26 cellular contexts compared by ENCODE assay signal in genomic region chr10:78690354-78691111, GRCh38.
"Had no signal": no experiment of that assay in that cellular context is flagged by ENCODE, and none has a peak within 500 bp of the region (broad histone marks: within the 10 kb centered on the region; RNA-seq: fewer than 3 reads in every experiment).

No MANE protein-coding gene starts in this region.

- ATAC-seq: left lobe of liver, mucosa of descending colon, natural killer cell, pancreas, upper lobe of right lung had no signal

- H3K27ac Mint-ChIP-seq: endodermal cell, natural killer cell had no signal

- FAIRE-seq: colon, endothelial cell of umbilical vein, islet of Langerhans, pancreas, small intestine had no signal

- H3K9me3 Mint-ChIP-seq: endodermal cell, natural killer cell had no signal

- H3K4me1 Mint-ChIP-seq: endodermal cell, natural killer cell had no signal

- H3K36me3 Mint-ChIP-seq: natural killer cell had no signal

- H3K4me3 Mint-ChIP-seq: endodermal cell, natural killer cell had no signal

- H3K4me1 ChIP-seq: pancreas, psoas muscle had no signal

- H3K36me3 ChIP-seq: heart right ventricle, pancreas, stomach, upper lobe of right lung, vagina had no signal

- H3K27me3 ChIP-seq: pancreas, stomach, upper lobe of right lung, vagina had no signal

- DNase-seq: cerebellar nuclear complex; dermis blood vessel endothelial cell; effector CD4-positive, alpha-beta T cell; erythroblast; foreskin melanocyte; heart right ventricle; hypothalamus; mammary epithelial cell; mucosa of descending colon; natural killer cell; occipital lobe; pancreas; psoas muscle; retina; small intestine; stimulated activated CD4-positive, alpha-beta T cell treated with anti-CD3 and anti-CD28 coated beads, Interleukin-12 subunit alpha, Interleukin-12 subunit beta, amount 100 ng/mL, for 4 hours; stimulated activated naive CD4-positive, alpha-beta T cell; stomach; substantia nigra; upper lobe of right lung had no signal

- H3K4me3 ChIP-seq: heart right ventricle, mucosa of descending colon, pancreas, psoas muscle, stomach, upper lobe of right lung, vagina had no signal

- H3K9me3 ChIP-seq: heart right ventricle, mucosa of descending colon, pancreas, psoas muscle, stomach, upper lobe of right lung, vagina had no signal

- H3K27ac ChIP-seq: heart right ventricle, pancreas, psoas muscle, upper lobe of right lung, vagina had no signal
